Comparison of ENCODE assay signal across 8 cellular contexts in the genomic region with DNA sequence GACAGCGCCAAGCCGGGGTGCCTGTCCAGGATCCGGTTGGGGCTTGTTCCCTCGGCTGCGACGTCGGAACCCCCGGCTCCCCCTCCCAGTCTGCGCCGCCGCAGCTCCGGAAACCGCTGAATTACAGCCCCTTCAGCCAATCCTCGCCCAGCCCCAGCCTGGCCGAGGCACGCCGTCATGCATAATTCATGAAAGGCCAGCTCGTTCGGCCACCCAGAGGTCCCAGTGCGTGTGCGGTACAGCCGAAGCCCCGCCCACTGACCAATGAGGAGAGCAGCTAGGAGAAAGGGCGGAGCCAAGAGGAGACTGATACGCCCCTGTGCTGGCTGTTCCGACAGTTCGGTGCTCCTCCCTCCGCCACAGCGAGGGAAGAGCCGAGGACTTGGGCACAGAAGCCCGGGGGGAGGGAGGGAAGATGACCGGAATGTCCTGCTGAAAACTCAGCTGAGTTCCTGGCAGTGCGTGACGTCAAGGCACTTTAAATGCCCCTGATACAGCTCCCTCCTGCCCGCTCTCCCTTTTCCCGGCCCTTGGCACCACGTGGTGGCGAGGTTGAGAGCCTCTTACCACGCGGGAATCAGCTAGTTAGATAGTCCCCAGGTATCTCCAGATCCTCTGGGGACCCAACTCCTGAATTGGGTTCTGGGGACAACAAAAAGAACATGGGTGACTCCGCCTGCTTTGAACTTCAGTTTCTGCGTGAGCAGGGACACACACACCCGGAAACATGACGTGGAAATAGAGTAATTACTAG. TPM values are rescaled to one million over a fixed set of nuclear protein-coding genes. Genes with fewer than 3 reads are reported as not detected.
DNase-seq lines count a peak whose midpoint lies in the region; ATAC-seq and TF ChIP-seq lines count a peak whose summit lies in the region.

Gene STAT3 (minus strand): TSS at position 62 of the 754 bp plus-strand sequence. CDS start 39,926 bp downstream, outside the sequence.

- POLR2A ChIA-PET in BJ (lab: Charles Lee) = interaction anchor here (0.8 to 1.2 kb wide), 7 partner anchors 10 to 131 kb away, joined by 3 to 5 read pairs (median 4); partner anchors contain the start of gene CAVIN1
- POLR2A ChIA-PET in activated CD4-positive, alpha-beta T cell treated with anti-CD3 and anti-CD28 coated beads, Interleukin-2, amount 10 ng/mL, durations not matched to agents 7 days and 5 days (lab: Charles Lee) = interaction anchor here (0.5 to 1.7 kb wide), 12 partner anchors 11 to 575 kb away, joined by 3 to 9 read pairs (median 3); no protein-coding TSS in a partner anchor

- H3K36me3 ChIP-seq in BJ (ENCODE audit: control insufficient read depth, insufficient read depth, low read length) = no peaks in the 10 kb centered on the region; the same call in 1 of the 2 replicates

- H3K4me3 ChIP-seq in BJ (ENCODE audit: low read depth, low read length) (peak within 1 kb of the TSS; percentile 99), coronary artery (peak within 1 kb of the TSS; percentile 99)

- peaks cover 14% of the 10 kb centered on the region for H3K36me3 Mint-ChIP-seq in activated CD4-positive, alpha-beta T cell treated with anti-CD3 and anti-CD28 coated beads, Interleukin-2, amount 10 ng/mL, durations not matched to agents 7 days and 5 days (ENCODE audit: low read depth)

- peak within 1 kb of the TSS; percentile 97 for H3K4me3 Mint-ChIP-seq in activated CD4-positive, alpha-beta T cell treated with anti-CD3 and anti-CD28 coated beads, Interleukin-2, amount 10 ng/mL, durations not matched to agents 7 days and 5 days

- TF ChIP-seq CTCF in BJ (IDR thresholded peaks at IDR 0.05; ENCODE audit: insufficient read depth, low read depth, low read length) (no peak), coronary artery (IDR thresholded peaks at IDR 0.05) (no peak)

- H3K9me3 Mint-ChIP-seq in activated CD4-positive, alpha-beta T cell treated with anti-CD3 and anti-CD28 coated beads, Interleukin-2, amount 10 ng/mL, durations not matched to agents 7 days and 5 days = no peaks in the 10 kb centered on the region

- H3K27ac Mint-ChIP-seq in activated CD4-positive, alpha-beta T cell treated with anti-CD3 and anti-CD28 coated beads, Interleukin-2, amount 10 ng/mL, durations not matched to agents 7 days and 5 days = peak within 1 kb of the TSS; percentile 100

- H3K27ac ChIP-seq in coronary artery (peak within 1 kb of the TSS; percentile 99 to 100), layer of hippocampus (ENCODE audit: low read depth, low read length) (peak within 1 kb of the TSS; percentile 96)

- peak; percentile 93 for ATAC-seq in GM19324 (IDR thresholded peaks at IDR 0.05; ENCODE audit: low FRiP score, unreplicated experiment)
- ATAC-seq in HG03469 (IDR thresholded peaks at IDR 0.05; ENCODE audit: unreplicated experiment) = peak; percentile 78

- H3K27me3 ChIP-seq in BJ (ENCODE audit: control insufficient read depth, insufficient read depth, low read length) (no peaks in the 10 kb centered on the region), layer of hippocampus (ENCODE audit: control insufficient read depth, insufficient read depth, low read length) (no peaks in the 10 kb centered on the region)

- peaks cover 52% of the 10 kb centered on the region for H3K4me1 Mint-ChIP-seq in activated CD4-positive, alpha-beta T cell treated with anti-CD3 and anti-CD28 coated beads, Interleukin-2, amount 10 ng/mL, durations not matched to agents 7 days and 5 days

- CTCF ChIA-PET in BJ (lab: Yijun Ruan, JAX) = interaction anchor here (0.6 to 3.2 kb wide), 12 partner anchors 11 to 291 kb away, joined by 3 to 17 read pairs (median 4); partner anchors contain the start of gene CAVIN1
- CTCF ChIA-PET in activated CD4-positive, alpha-beta T cell treated with anti-CD3 and anti-CD28 coated beads, Interleukin-2, amount 10 ng/mL, durations not matched to agents 7 days and 5 days (lab: Charles Lee) = interaction anchor here (0.8 to 3.4 kb wide), 10 partner anchors 8 to 291 kb away, joined by 3 to 50 read pairs (median 4); no protein-coding TSS in a partner anchor

- DNase-seq in BJ (ENCODE audit: low read depth) (peak; percentile 99), NCI-H526 treated with DMSO at 0.1 percent for 48 hours (lab: John Stamatoyannopoulos, UW) (peak; percentile 98), coronary artery (ENCODE audit: low spot score) (peak; percentile 100)
- peak; percentile 100 for DNase-seq in activated CD4-positive, alpha-beta T cell treated with anti-CD3 and anti-CD28 coated beads, Interleukin-2, amount 10 ng/mL, durations not matched to agents 7 days and 5 days
- DNase-seq in stimulated activated CD4-positive, alpha-beta T cell treated with anti-CD3 and anti-CD28 coated beads, Interleukin-1b, Interleukin-23, amount 100 ng/mL, for 4 hours (ENCODE audit: low read depth in 2 of 2) = peak; percentile 100

- no peaks in the 10 kb centered on the region for H3K27me3 Mint-ChIP-seq in activated CD4-positive, alpha-beta T cell treated with anti-CD3 and anti-CD28 coated beads, Interleukin-2, amount 10 ng/mL, durations not matched to agents 7 days and 5 days

RNA-seq across cellular contexts. Expression of gene STAT3, which starts in this region (rescaled TPM):
- polyA plus RNA-seq in BJ (2011; rRNA removed) = 62.0 and 74.4 TPM in 2 replicates
- polyA minus RNA-seq in BJ (2011; rRNA and poly(A)+ RNA removed) = 104 and 108 TPM in 2 replicates
- 100 to 1,000 TPM; 114 to 121 TPM for total RNA-seq in activated CD4-positive, alpha-beta T cell treated with anti-CD3 and anti-CD28 coated beads, Interleukin-2, amount 10 ng/mL, durations not matched to agents 7 days and 5 days

Comparison
In these comparisons a context has a peak if more than half of its experiments do, and no peak if none do; other contexts are left out.
1. Peak in every context shown above with its lines: DNase-seq, ATAC-seq, H3K4me3 ChIP-seq and H3K27ac ChIP-seq.